In genomic region chr18:57922885-57923284, GRCh38 we compare ENCODE assay signal across 31 cellular contexts.
"Had no signal": no experiment of that assay in that cellular context is flagged by ENCODE, and none has a peak within 500 bp of the region (broad histone marks: within the 10 kb centered on the region; RNA-seq: fewer than 3 reads in every experiment).

No MANE protein-coding gene starts in this region.

- H3K36me3 Mint-ChIP-seq: naive thymus-derived CD8-positive, alpha-beta T cell; natural killer cell treated with Interleukin-12 subunit alpha and Interleukin-12 subunit beta and Interleukin-15 and Interleukin-18, amount 100 ng/mL, for 72 hours; stimulated activated memory B cell treated with anti-CD40 and anti-IgM and Interleukin-4, amounts not matched to agents 10 μg/mL and 1 μg/mL and 100 μg/mL, for 72 hours; type B pancreatic cell had no signal

- H3K9ac ChIP-seq: parathyroid adenoma had no signal

- H3K4me1 ChIP-seq: parathyroid adenoma, psoas muscle, sigmoid colon, suprapubic skin, testis, tibial artery, transverse colon, upper lobe of right lung, uterus had no signal

- H3K9me3 Mint-ChIP-seq: naive thymus-derived CD8-positive, alpha-beta T cell; natural killer cell treated with Interleukin-12 subunit alpha and Interleukin-12 subunit beta and Interleukin-15 and Interleukin-18, amount 100 ng/mL, for 72 hours; nephron progenitor cell; stimulated activated memory B cell treated with anti-CD40 and anti-IgM and Interleukin-4, amounts not matched to agents 10 μg/mL and 1 μg/mL and 100 μg/mL, for 72 hours; type B pancreatic cell had no signal

- H3K4me3 ChIP-seq: ovary, psoas muscle, right lobe of liver, sigmoid colon, suprapubic skin, testis, tibial artery, transverse colon, upper lobe of right lung, uterus had no signal

- H2AFZ ChIP-seq: parathyroid adenoma had no signal

- DNase-seq: naive thymus-derived CD8-positive, alpha-beta T cell; nephron progenitor cell; nucleus accumbens; ovary; posterior cingulate gyrus; psoas muscle; right cardiac atrium; right lobe of liver; sigmoid colon; small intestine; stimulated activated CD4-positive, alpha-beta T cell treated with anti-CD3 and anti-CD28 coated beads, Interleukin-15, amount 100 ng/mL, for 24 hours; stimulated activated CD4-positive, alpha-beta T cell treated with anti-CD3 and anti-CD28 coated beads, Interleukin-2, amount 100 ng/mL, for 24 hours; stimulated activated CD4-positive, alpha-beta T cell treated with anti-CD3 and anti-CD28 coated beads, Interleukin-2, amount 100 ng/mL, for 48 hours; stimulated activated CD4-positive, alpha-beta T cell treated with anti-CD3 and anti-CD28 coated beads, Interleukin-4, amount 100 ng/mL, for 24 hours; stimulated activated CD8-positive, alpha-beta memory T cell treated with anti-CD3 and anti-CD28 coated beads, Interleukin-4, amount 100 ng/mL, for 48 hours; stimulated activated naive CD4-positive, alpha-beta T cell; stimulated activated naive CD8-positive, alpha-beta T cell treated with anti-CD3 and anti-CD28 coated beads, Interleukin-15, amount 100 ng/mL, for 72 hours; stimulated activated naive CD8-positive, alpha-beta T cell treated with anti-CD3 and anti-CD28 coated beads, Interleukin-15, Interleukin-2, amounts not matched to agents 100 U/mL and 50 U/mL, for 24 hours; testis; tibial artery; transverse colon; upper lobe of right lung; uterus had no signal

- H3K4me3 Mint-ChIP-seq: naive thymus-derived CD8-positive, alpha-beta T cell; natural killer cell treated with Interleukin-12 subunit alpha and Interleukin-12 subunit beta and Interleukin-15 and Interleukin-18, amount 100 ng/mL, for 72 hours; nephron progenitor cell; neural crest cell; stimulated activated memory B cell treated with anti-CD40 and anti-IgM and Interleukin-4, amounts not matched to agents 10 μg/mL and 1 μg/mL and 100 μg/mL, for 72 hours; stimulated activated naive CD8-positive, alpha-beta T cell treated with anti-CD3 and anti-CD28 coated beads, Interleukin-15, amount 100 ng/mL, for 72 hours; type B pancreatic cell had no signal

- H3K79me2 ChIP-seq: parathyroid adenoma had no signal

- H3K9me3 ChIP-seq: neutrophil, ovary, psoas muscle, right lobe of liver, sigmoid colon, suprapubic skin, testis, tibial artery, transverse colon, upper lobe of right lung, uterus had no signal

- H3K4me1 Mint-ChIP-seq: naive thymus-derived CD8-positive, alpha-beta T cell; nephron progenitor cell; neural crest cell; stimulated activated memory B cell treated with anti-CD40 and anti-IgM and Interleukin-4, amounts not matched to agents 10 μg/mL and 1 μg/mL and 100 μg/mL, for 72 hours; stimulated activated naive CD8-positive, alpha-beta T cell treated with anti-CD3 and anti-CD28 coated beads, Interleukin-15, amount 100 ng/mL, for 72 hours had no signal

- ATAC-seq: naive thymus-derived CD8-positive, alpha-beta T cell; natural killer cell treated with Interleukin-12 subunit alpha and Interleukin-12 subunit beta and Interleukin-15 and Interleukin-18, amount 100 ng/mL, for 72 hours; psoas muscle; right cardiac atrium; right lobe of liver; stimulated activated memory B cell treated with anti-CD40 and anti-IgM and Interleukin-4, amounts not matched to agents 10 μg/mL and 1 μg/mL and 100 μg/mL, for 72 hours; stimulated activated naive CD8-positive, alpha-beta T cell treated with anti-CD3 and anti-CD28 coated beads, Interleukin-15, amount 100 ng/mL, for 72 hours; stimulated activated naive CD8-positive, alpha-beta T cell treated with anti-CD3 and anti-CD28 coated beads, Interleukin-15, Interleukin-2, amounts not matched to agents 100 U/mL and 50 U/mL, for 24 hours; upper lobe of right lung had no signal

- H3K27me3 Mint-ChIP-seq: stimulated activated memory B cell treated with anti-CD40 and anti-IgM and Interleukin-4, amounts not matched to agents 10 μg/mL and 1 μg/mL and 100 μg/mL, for 72 hours; type B pancreatic cell had no signal

- H3K27ac ChIP-seq: neutrophil, ovary, parathyroid adenoma, psoas muscle, right lobe of liver, sigmoid colon, suprapubic skin, testis, tibial artery, transverse colon, upper lobe of right lung, uterus had no signal

- H3K27me3 ChIP-seq: neutrophil, ovary, right lobe of liver, sigmoid colon, suprapubic skin, testis, tibial artery, transverse colon, upper lobe of right lung, uterus had no signal

- H3K36me3 ChIP-seq: neutrophil, ovary, right lobe of liver, sigmoid colon, suprapubic skin, tibial artery, transverse colon, upper lobe of right lung, uterus had no signal

- H3K27ac Mint-ChIP-seq: naive thymus-derived CD8-positive, alpha-beta T cell; natural killer cell treated with Interleukin-12 subunit alpha and Interleukin-12 subunit beta and Interleukin-15 and Interleukin-18, amount 100 ng/mL, for 72 hours; nephron progenitor cell; progenitor cell of endocrine pancreas; stimulated activated memory B cell treated with anti-CD40 and anti-IgM and Interleukin-4, amounts not matched to agents 10 μg/mL and 1 μg/mL and 100 μg/mL, for 72 hours; type B pancreatic cell had no signal
